Comparison of ENCODE assay signal across 1 cellular context in the genomic region with DNA sequence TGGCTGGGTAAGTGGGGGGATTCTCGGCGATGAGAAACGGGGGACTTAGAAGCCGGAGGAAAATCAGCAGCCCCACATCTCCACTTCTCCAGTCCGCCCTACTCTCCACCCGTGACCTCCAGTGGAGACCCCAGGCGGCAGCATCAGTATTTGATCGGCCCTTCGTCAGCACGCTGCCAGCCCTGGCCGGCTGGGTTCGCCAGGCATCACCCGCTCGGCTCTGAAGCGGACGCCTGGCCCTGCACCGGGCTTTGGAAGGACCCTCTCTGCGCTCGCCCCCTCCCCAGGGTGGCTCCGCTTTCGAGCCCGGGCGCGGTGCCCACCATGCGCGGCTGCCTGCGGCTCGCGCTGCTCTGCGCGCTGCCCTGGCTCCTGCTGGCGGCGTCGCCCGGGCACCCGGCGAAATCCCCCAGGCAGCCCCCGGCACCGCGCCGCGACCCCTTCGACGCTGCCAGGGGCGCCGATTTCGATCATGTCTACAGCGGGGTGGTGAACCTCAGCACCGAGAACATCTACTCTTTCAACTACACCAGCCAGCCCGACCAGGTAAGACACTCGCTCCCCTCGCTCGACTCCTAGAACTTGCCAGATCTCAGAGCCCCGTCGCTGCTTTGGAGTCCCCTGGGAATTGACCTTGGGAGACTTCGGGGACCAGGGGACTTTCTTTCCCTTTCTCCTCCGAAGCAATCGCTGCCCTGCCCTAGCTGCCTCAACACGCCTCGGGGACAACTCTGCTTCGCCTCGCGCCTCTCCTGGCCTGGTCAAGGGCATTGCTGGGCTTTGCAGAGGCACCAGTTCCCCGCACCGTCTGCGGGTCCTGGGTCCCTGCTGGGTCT.
TF ChIP-seq lines count a peak whose summit lies in the region.

No MANE protein-coding gene starts in this region.

TF ChIP-seq in HepG2, 621 proteins besides CTCF, POLR2A, EP300 and RAD21 (continued from another document):
- TF ChIP-seq, protein P1, sequence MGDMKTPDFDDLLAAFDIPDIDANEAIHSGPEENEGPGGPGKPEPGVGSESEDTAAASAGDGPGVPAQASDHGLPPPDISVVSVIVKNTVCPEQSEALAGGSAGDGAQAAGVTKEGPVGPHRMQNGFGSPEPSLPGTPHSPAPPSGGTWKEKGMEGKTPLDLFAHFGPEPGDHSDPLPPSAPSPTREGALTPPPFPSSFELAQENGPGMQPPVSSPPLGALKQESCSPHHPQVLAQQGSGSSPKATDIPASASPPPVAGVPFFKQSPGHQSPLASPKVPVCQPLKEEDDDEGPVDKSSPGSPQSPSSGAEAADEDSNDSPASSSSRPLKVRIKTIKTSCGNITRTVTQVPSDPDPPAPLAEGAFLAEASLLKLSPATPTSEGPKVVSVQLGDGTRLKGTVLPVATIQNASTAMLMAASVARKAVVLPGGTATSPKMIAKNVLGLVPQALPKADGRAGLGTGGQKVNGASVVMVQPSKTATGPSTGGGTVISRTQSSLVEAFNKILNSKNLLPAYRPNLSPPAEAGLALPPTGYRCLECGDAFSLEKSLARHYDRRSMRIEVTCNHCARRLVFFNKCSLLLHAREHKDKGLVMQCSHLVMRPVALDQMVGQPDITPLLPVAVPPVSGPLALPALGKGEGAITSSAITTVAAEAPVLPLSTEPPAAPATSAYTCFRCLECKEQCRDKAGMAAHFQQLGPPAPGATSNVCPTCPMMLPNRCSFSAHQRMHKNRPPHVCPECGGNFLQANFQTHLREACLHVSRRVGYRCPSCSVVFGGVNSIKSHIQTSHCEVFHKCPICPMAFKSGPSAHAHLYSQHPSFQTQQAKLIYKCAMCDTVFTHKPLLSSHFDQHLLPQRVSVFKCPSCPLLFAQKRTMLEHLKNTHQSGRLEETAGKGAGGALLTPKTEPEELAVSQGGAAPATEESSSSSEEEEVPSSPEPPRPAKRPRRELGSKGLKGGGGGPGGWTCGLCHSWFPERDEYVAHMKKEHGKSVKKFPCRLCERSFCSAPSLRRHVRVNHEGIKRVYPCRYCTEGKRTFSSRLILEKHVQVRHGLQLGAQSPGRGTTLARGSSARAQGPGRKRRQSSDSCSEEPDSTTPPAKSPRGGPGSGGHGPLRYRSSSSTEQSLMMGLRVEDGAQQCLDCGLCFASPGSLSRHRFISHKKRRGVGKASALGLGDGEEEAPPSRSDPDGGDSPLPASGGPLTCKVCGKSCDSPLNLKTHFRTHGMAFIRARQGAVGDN (CRISPR knock-in tag; IDR thresholded peaks at IDR 0.05), result peak; percentile 57
